In the genomic region with DNA sequence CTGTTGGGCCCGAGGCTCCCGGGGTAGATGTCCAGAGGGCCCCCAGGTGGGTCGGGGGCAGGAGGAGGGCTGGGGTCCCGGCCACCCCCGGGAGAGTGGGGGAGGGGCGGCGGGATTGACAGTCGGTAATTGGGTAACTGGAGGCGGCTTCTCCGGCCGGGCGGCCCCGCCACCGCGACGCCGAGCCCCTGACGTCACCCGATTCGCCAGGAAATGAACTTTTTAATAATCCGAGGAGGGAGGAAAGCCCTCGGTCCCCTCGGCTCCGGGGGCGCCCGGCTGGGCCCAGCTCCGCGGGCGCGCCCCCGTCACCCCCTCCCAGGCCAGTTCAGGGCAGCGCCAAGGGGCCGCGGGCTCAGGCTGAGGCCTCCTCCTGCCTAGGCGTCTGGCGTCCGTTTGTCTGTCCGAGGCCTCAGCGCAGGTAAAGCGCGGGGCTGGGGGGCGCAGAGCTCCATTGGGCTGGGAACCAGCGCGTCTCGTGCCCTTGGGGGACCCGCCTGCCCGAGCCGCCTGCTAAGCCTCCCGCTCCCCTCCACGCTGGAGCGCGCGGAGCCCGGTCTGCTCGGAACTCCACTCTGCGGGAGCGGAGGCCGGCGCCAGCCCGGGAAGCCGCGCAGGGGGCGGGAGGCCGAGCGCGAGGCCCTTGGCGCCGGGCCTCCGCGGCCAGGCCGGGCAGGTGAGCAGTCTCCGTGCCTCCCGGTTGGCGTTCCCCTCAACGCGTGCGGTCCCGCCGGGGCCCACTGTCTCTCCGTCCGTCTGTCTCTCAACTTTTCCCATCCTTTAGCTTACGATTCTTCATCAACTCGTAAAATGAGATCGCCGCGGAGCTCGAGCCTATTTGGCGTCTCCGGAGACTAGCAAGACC, we compare ENCODE assay signal across 8 cellular contexts. TPM values are rescaled to one million over a fixed set of nuclear protein-coding genes. Genes with fewer than 3 reads are reported as not detected.
DNase-seq lines count a peak whose midpoint lies in the region; ATAC-seq and TF ChIP-seq lines count a peak whose summit lies in the region.

No MANE protein-coding gene starts in this region.

- BruUV-seq in Calu3 (replicated peaks; lab: Mats Ljungman, UMichigan) = no TSS peak

- H3K9me3 Mint-ChIP-seq in Calu3 (ENCODE audit: low read depth, unreplicated experiment) (no peaks in the 10 kb centered on the region), naive B cell (peaks cover 0 to 2% (median 0%) of the 10 kb centered on the region in 7 donors)

- CTCF ChIA-PET in Calu3 (lab: Charles Lee) = interaction anchor here (0.7 to 1.6 kb wide), 7 partner anchors 10 to 128 kb away, joined by 3 to 14 read pairs (median 4); no protein-coding TSS in a partner anchor

- no peaks in the 10 kb centered on the region for H3K4me1 Mint-ChIP-seq in Calu3 (ENCODE audit: low read depth, unreplicated experiment)
- H3K4me1 Mint-ChIP-seq in naive B cell = peaks cover 27 to 50% (median 44%) of the 10 kb centered on the region in 3 donors

- H3K36me3 Mint-ChIP-seq in Calu3 (ENCODE audit: insufficient read depth, unreplicated experiment) (peaks cover 43% of the 10 kb centered on the region), naive B cell (no peaks in the 10 kb centered on the region)

- peak overlapping the region; percentile 16; the same call in 1 of the 2 replicates for H3K4me3 ChIP-seq in Jurkat, Clone E6-1 (ENCODE audit: low read length)
- peak overlapping the region; percentile 50 for H3K4me3 ChIP-seq in epithelial cell of proximal tubule (ENCODE audit: low read depth, low read length)

- peaks cover 9% of the 10 kb centered on the region for H3K27me3 Mint-ChIP-seq in Calu3 (ENCODE audit: unreplicated experiment)
- peaks cover 44 to 83% (median 81%) of the 10 kb centered on the region in 3 donors for H3K27me3 Mint-ChIP-seq in naive B cell

- intact Hi-C loops in Calu3 (cut with micrococcal nuclease; ENCODE audit: unreplicated experiment) = no loop called here

- ATAC-seq in naive B cell (ENCODE audit: low read depth in 2 of 2) (peak; percentile 23 to 32), GM19324 (IDR thresholded peaks at IDR 0.05; ENCODE audit: low FRiP score, unreplicated experiment) (no peak), GM18909 (IDR thresholded peaks at IDR 0.05; ENCODE audit: poor library complexity, unreplicated experiment) (no peak), HG03565 (IDR thresholded peaks at IDR 0.05; ENCODE audit: unreplicated experiment) (no peak)

- no peak for TF ChIP-seq CTCF in Calu3 (IDR thresholded peaks at IDR 0.05; ENCODE audit: unreplicated experiment)
- TF ChIP-seq CTCF in epithelial cell of proximal tubule (conservative IDR thresholded peaks at IDR 0.05; ENCODE audit: low read depth, low read length) = no peak

- H3K4me3 Mint-ChIP-seq in Calu3 (ENCODE audit: low read depth, unreplicated experiment) (peak overlapping the region; percentile 96), naive B cell (peak overlapping the region; percentile 80 to 93 (median 83))

- DNase-seq in Calu3 (peak; percentile 82), UCSD-AML1 (lab: John Stamatoyannopoulos, UW; ENCODE audit: unreplicated experiment) (peak; percentile 74), epithelial cell of proximal tubule (ENCODE audit: low read depth) (no peak), naive B cell (peak; percentile 24)
- DNase-seq in Jurkat, Clone E6-1 (ENCODE audit: low read depth, low spot score) = no peak

- H3K27ac Mint-ChIP-seq in Calu3 (ENCODE audit: unreplicated experiment) (peak overlapping the region; percentile 74), naive B cell (peak overlapping the region in 1 of 6 donors; percentile 82)

RNA-seq across cellular contexts. Expression of a gene that starts 3.8 kb away (rescaled TPM):
- total RNA-seq in Calu3 (2022) (9.6 and 13.6 TPM in 2 replicates), epithelial cell of proximal tubule (1.4 and 4.0 TPM in 2 replicates)
- 5.2 TPM for polyA plus RNA-seq in Jurkat, Clone E6-1 (2012; ENCODE audit: insufficient read depth, insufficient read length)
- under 1 TPM in 3 of 6 donors, not detected in 3; 0.21 to 0.49 (median 0.28) TPM for polyA plus RNA-seq in naive B cell (ENCODE audit: low read depth in 6 of 6)

RNA-seq across cellular contexts. Expression of a gene that starts 22.5 kb away (rescaled TPM):
- total RNA-seq in Calu3 (2022) = not detected in 2 replicates
- not detected for polyA plus RNA-seq in Jurkat, Clone E6-1 (2012; ENCODE audit: insufficient read depth, insufficient read length)
- total RNA-seq in epithelial cell of proximal tubule = not detected in 2 replicates
- polyA plus RNA-seq in naive B cell (ENCODE audit: low read depth in 6 of 6) = not detected

Comparison
In these comparisons a context has a peak if more than half of its experiments do, and no peak if none do; other contexts are left out.
1. DNase-seq: peak in Calu3 (single experiment), UCSD-AML1 (single experiment) and naive B cell (single experiment); none in Jurkat, Clone E6-1 (single experiment) and epithelial cell of proximal tubule (single experiment).
2. ATAC-seq: peak in naive B cell (2 of 2); none in GM19324 (single experiment), GM18909 (single experiment) and HG03565 (single experiment).